ENCODE assay signal across 8 cellular contexts in genomic region chrX:40010550-40011364, GRCh38.
A peak's percentile ranks its signal among the peaks of the same experiment; 100 is the strongest.
DNase-seq lines count a peak whose midpoint lies in the region; ATAC-seq and TF ChIP-seq lines count a peak whose summit lies in the region.
"Had no signal": no experiment of that assay in that cellular context is flagged by ENCODE, and none has a peak within 500 bp of the region (broad histone marks: within the 10 kb centered on the region; RNA-seq: fewer than 3 reads in every experiment).

No MANE protein-coding gene starts in this region.

- no peak overlapping the region for H3K27ac Mint-ChIP-seq in CD4-positive, alpha-beta memory T cell
- H3K27ac Mint-ChIP-seq in T-cell = no peak overlapping the region
- peak overlapping the region in 3 of 9 donors; percentile 11 to 32 (median 30) for H3K27ac Mint-ChIP-seq in naive thymus-derived CD4-positive, alpha-beta T cell

- H3K4me1 ChIP-seq in CD4-positive, alpha-beta memory T cell (ENCODE audit: insufficient read depth, low read length) = peaks cover 22% of the 10 kb centered on the region
- H3K4me1 ChIP-seq in naive thymus-derived CD4-positive, alpha-beta T cell (ENCODE audit: control insufficient read depth in 2 of 2, insufficient read depth in 2 of 2, low read length in 2 of 2) = peaks cover 0 to 31% of the 10 kb centered on the region in 2 donors
- peaks cover 0 to 71% (median 18%) of the 10 kb centered on the region in 12 donors for H3K4me1 ChIP-seq in heart left ventricle

- H3K36me3 Mint-ChIP-seq in CD4-positive, alpha-beta memory T cell = no peaks in the 10 kb centered on the region
- no peaks in the 10 kb centered on the region for H3K36me3 Mint-ChIP-seq in T-cell
- peaks cover 0 to 2% (median 0%) of the 10 kb centered on the region in 5 donors for H3K36me3 Mint-ChIP-seq in naive thymus-derived CD4-positive, alpha-beta T cell

- ATAC-seq in T-cell (replicated peaks in 1 of 4) (peak in 2 of 4 experiments; percentile 20 to 54), heart left ventricle (no peak), HG02571 (IDR thresholded peaks at IDR 0.05; ENCODE audit: unreplicated experiment) (no peak)
- no peak for ATAC-seq in naive thymus-derived CD4-positive, alpha-beta T cell

- intact Hi-C loops in CD4-positive, alpha-beta memory T cell (cut with micrococcal nuclease) = loop anchor here (5.0 kb wide), 5 partner anchors 97 to 278 kb away; no protein-coding TSS in a partner anchor
- intact Hi-C loops in naive thymus-derived CD4-positive, alpha-beta T cell (cut with micrococcal nuclease) = loop anchor here (1.0 to 5.0 kb wide), 6 partner anchors 51 to 193 kb away; no protein-coding TSS in a partner anchor
- intact Hi-C loops in heart left ventricle (cut with DNase I) = loop anchor here (5.0 to 10.0 kb wide), 21 partner anchors 74 to 276 kb away; partner anchors contain the start of gene BCOR (in 1 of the 10)

- TF ChIP-seq POLR2A in heart left ventricle (IDR thresholded peaks at IDR 0.05) = no peak

- peaks cover 7 to 41% (median 24%) of the 10 kb centered on the region in 4 donors for H3K4me1 Mint-ChIP-seq in CD4-positive, alpha-beta memory T cell
- peaks cover 30 to 39% (median 36%) of the 10 kb centered on the region in 3 donors for H3K4me1 Mint-ChIP-seq in T-cell
- H3K4me1 Mint-ChIP-seq in naive thymus-derived CD4-positive, alpha-beta T cell = peaks cover 5 to 46% (median 29%) of the 10 kb centered on the region in 7 donors

- no peaks in the 10 kb centered on the region for H3K36me3 ChIP-seq in CD4-positive, alpha-beta memory T cell (ENCODE audit: insufficient read depth, low read length)
- H3K36me3 ChIP-seq in H7 (replicated peaks; ENCODE audit: control insufficient read depth, insufficient read depth, low read length) (no peaks in the 10 kb centered on the region), heart left ventricle (no peaks in the 10 kb centered on the region)
- no peaks in the 10 kb centered on the region for H3K36me3 ChIP-seq in naive thymus-derived CD4-positive, alpha-beta T cell (ENCODE audit: control insufficient read depth in 2 of 3, insufficient read depth in 3 of 3, low read length in 3 of 3)

- 58 to 90% (median 73%) methylated on average over 21 of the region's 21 CpGs for WGBS in heart left ventricle, 4 donors

- peak overlapping the region in 5 of 8 donors; percentile 12 to 65 (median 30) for H3K4me3 Mint-ChIP-seq in CD4-positive, alpha-beta memory T cell
- peak overlapping the region in 2 of 3 donors; percentile 17 to 67 for H3K4me3 Mint-ChIP-seq in T-cell
- H3K4me3 Mint-ChIP-seq in naive thymus-derived CD4-positive, alpha-beta T cell = peak overlapping the region in 9 of 10 donors; percentile 58 to 77 (median 64)

- no peaks in the 10 kb centered on the region for H3K9me3 ChIP-seq in CD4-positive, alpha-beta memory T cell (ENCODE audit: control insufficient read depth in 1 of 2, low read length in 2 of 2)
- H3K9me3 ChIP-seq in naive thymus-derived CD4-positive, alpha-beta T cell (ENCODE audit: control insufficient read depth in 2 of 3, low read length in 3 of 3) = no peaks in the 10 kb centered on the region
- H3K9me3 ChIP-seq in heart left ventricle = peaks cover 0 to 2% (median 0%) of the 10 kb centered on the region in 12 donors

- peaks cover 0 to 3% (median 0%) of the 10 kb centered on the region in 8 donors for H3K9me3 Mint-ChIP-seq in CD4-positive, alpha-beta memory T cell
- H3K9me3 Mint-ChIP-seq in T-cell = peaks cover 0 to 3% (median 0%) of the 10 kb centered on the region in 3 donors
- H3K9me3 Mint-ChIP-seq in naive thymus-derived CD4-positive, alpha-beta T cell = peaks cover 0 to 4% (median 0%) of the 10 kb centered on the region in 11 donors

- DNase-seq in CD4-positive, alpha-beta memory T cell = no peak
- DNase-seq in H7 (peak; percentile 77), T-cell (peak in 3 of 34 experiments; percentile 15 to 25 (median 25)), heart left ventricle (no peak), GM10266 (ENCODE audit: extremely low spot score) (no peak)
- peak in 2 of 9 donors; percentile 17 to 28 for DNase-seq in naive thymus-derived CD4-positive, alpha-beta T cell
- DNase-seq: foreskin melanocyte had no signal

- no peak overlapping the region for H3K27ac ChIP-seq in CD4-positive, alpha-beta memory T cell (ENCODE audit: low read depth, low read length)
- no peak overlapping the region for H3K27ac ChIP-seq in naive thymus-derived CD4-positive, alpha-beta T cell (ENCODE audit: low read depth, low read length)
- H3K27ac ChIP-seq in heart left ventricle = peak overlapping the region in 1 of 12 donors; percentile 98

- H3K27me3 ChIP-seq in CD4-positive, alpha-beta memory T cell (ENCODE audit: insufficient read depth, low read length) = no peaks in the 10 kb centered on the region
- H3K27me3 ChIP-seq in H7 (ENCODE audit: control insufficient read depth, insufficient read depth, low read length) (peaks cover 81% of the 10 kb centered on the region), heart left ventricle (peaks cover 0 to 89% (median 0%) of the 10 kb centered on the region in 9 donors)
- no peaks in the 10 kb centered on the region for H3K27me3 ChIP-seq in naive thymus-derived CD4-positive, alpha-beta T cell (ENCODE audit: control insufficient read depth in 2 of 2, insufficient read depth in 2 of 2, low read length in 2 of 2)

- POLR2A ChIA-PET in CD4-positive, alpha-beta memory T cell (lab: Charles Lee; ENCODE audit: partially characterized antibody) = interaction anchor here (0.7 to 0.8 kb wide), 2 partner anchors 85 to 161 kb away, joined by 3 read pairs; no protein-coding TSS in a partner anchor
- POLR2A ChIA-PET in T-cell (lab: Charles Lee) = no interaction called here
- POLR2A ChIA-PET in naive thymus-derived CD4-positive, alpha-beta T cell (lab: Charles Lee) = interaction anchor here (1.1 to 1.5 kb wide), 2 partner anchors 39 to 87 kb away, joined by 3 to 9 read pairs; partner anchors contain the start of gene BCOR

- CTCF ChIA-PET in CD4-positive, alpha-beta memory T cell (lab: Charles Lee; ENCODE audit: partially characterized antibody) = no interaction called here
- CTCF ChIA-PET in T-cell (lab: Charles Lee) = interaction anchor here in 1 of 2 donors (0.6 kb wide), 1 partner anchor 75 kb away, joined by 3 read pairs; no protein-coding TSS in a partner anchor
- CTCF ChIA-PET in naive thymus-derived CD4-positive, alpha-beta T cell (lab: Charles Lee) = no interaction called here

- TF ChIP-seq CTCF in heart left ventricle (IDR thresholded peaks at IDR 0.05) = no peak
- no peak for TF ChIP-seq CTCF in GM10266 (IDR thresholded peaks at IDR 0.05; ENCODE audit: control insufficient read depth, insufficient read depth, low read depth, missing control alignments)

- H3K4me3 ChIP-seq in CD4-positive, alpha-beta memory T cell (ENCODE audit: low read length in 2 of 2) = no peak overlapping the region
- no peak overlapping the region for H3K4me3 ChIP-seq in H7 (ENCODE audit: insufficient read depth, low read depth, low read length)
- H3K4me3 ChIP-seq in naive thymus-derived CD4-positive, alpha-beta T cell (ENCODE audit: low read length) = no peak overlapping the region
- H3K4me3 ChIP-seq in heart left ventricle = no peak overlapping the region

- peaks cover 5 to 12% of the 10 kb centered on the region in 2 donors for H3K27me3 Mint-ChIP-seq in CD4-positive, alpha-beta memory T cell
- peaks cover 34 to 37% of the 10 kb centered on the region in 2 donors for H3K27me3 Mint-ChIP-seq in T-cell
- peaks cover 15 to 44% (median 15%) of the 10 kb centered on the region in 5 donors for H3K27me3 Mint-ChIP-seq in naive thymus-derived CD4-positive, alpha-beta T cell

Comparison
In these comparisons a context has a peak if more than half of its experiments do, and no peak if none do; other contexts are left out.
1. POLR2A ChIA-PET loops: an anchor here in CD4-positive, alpha-beta memory T cell (0.7 to 0.8 kb wide) and naive thymus-derived CD4-positive, alpha-beta T cell (1.1 to 1.5 kb wide); none called in T-cell.